ENCODE assay signal across 12 cellular contexts in genomic region chr10:111063471-111063870, GRCh38. TPM values are rescaled to one million over a fixed set of nuclear protein-coding genes. Genes with fewer than 3 reads are reported as not detected.
"Had no signal": no experiment of that assay in that cellular context is flagged by ENCODE, and none has a peak within 500 bp of the region (broad histone marks: within the 10 kb centered on the region; RNA-seq: fewer than 3 reads in every experiment).

No MANE protein-coding gene starts in this region.

- FAIRE-seq: H1, H54 had no signal

- H3K4me3 ChIP-seq: GM23248, GM23338, HAP-1 had no signal

- ATAC-seq: GM23338, HCT116 had no signal

- H3K27ac ChIP-seq: GM23248 had no signal

- H3K4me2 ChIP-seq: GM23338 had no signal

- H3K4me3 Mint-ChIP-seq: GM23338, H9, HFFc6 had no signal

- H3K9ac ChIP-seq: GM23248 had no signal

- H3K4me1 Mint-ChIP-seq: GM23338, H9 had no signal

- H3K36me3 ChIP-seq: HAP-1 had no signal

- H3K27ac Mint-ChIP-seq: GM23338, H9, HFFc6 had no signal

- H3K9me3 Mint-ChIP-seq: GM23338, HFFc6 had no signal

- H3K9me3 ChIP-seq: HAP-1 had no signal

- DNase-seq: GM23248, GOT3, H7, H9, HCEC 1CT, HFFc6 had no signal

- H2AFZ ChIP-seq: GM23248, GM23338 had no signal

- H3K4me1 ChIP-seq: HAP-1 had no signal

RNA-seq across cellular contexts. Expression of gene ADRA2A, which starts 13.4 kb away (rescaled TPM):
- total RNA-seq: H4, HFFc6 had no signal
